In the genomic region with DNA sequence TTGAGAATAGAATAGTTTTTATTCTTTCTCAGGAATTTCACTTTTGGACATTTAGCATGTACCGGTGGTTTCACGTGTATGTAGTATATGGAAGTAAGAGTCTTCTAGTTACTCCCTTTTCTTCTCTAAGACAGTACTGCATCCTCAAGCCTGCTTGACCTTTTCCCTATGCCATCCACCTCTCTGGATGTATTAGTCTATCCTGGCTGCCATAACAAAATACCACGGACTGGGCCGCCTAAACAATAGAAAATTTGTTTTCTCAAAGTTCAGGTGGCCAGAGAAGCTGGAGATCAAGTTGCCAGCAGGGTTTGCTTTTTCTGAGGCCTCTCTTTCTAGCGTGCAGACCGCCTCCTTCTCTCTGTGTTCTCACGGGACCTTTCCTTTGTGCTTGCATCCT, we compare ENCODE assay signal across 1 cellular context.
TF ChIP-seq lines count a peak whose summit lies in the region.

No MANE protein-coding gene starts in this region.

TF ChIP-seq in HepG2, 621 proteins besides CTCF, POLR2A, EP300 and RAD21:
- peak; percentile 58; the same call in 1 of the 2 replicates for TF ChIP-seq ZNF12 (CRISPR knock-in tag; IDR thresholded peaks at IDR 0.05)
- TF ChIP-seq ZNF639 (CRISPR knock-in tag; conservative IDR thresholded peaks at IDR 0.05), result no peak
- TF ChIP-seq ZNF101 (CRISPR knock-in tag; IDR thresholded peaks at IDR 0.05; ENCODE audit: borderline replicate concordance, low read depth), result no peak
